In genomic region chr3:146542968-146543367, GRCh38 we compare ENCODE assay signal across 9 cellular contexts. TPM values are rescaled to one million over a fixed set of nuclear protein-coding genes. Genes with fewer than 3 reads are reported as not detected.
DNase-seq lines count a peak whose midpoint lies in the region; ATAC-seq and TF ChIP-seq lines count a peak whose summit lies in the region.
"Had no signal": no experiment of that assay in that cellular context is flagged by ENCODE, and none has a peak within 500 bp of the region (broad histone marks: within the 10 kb centered on the region; RNA-seq: fewer than 3 reads in every experiment).

No MANE protein-coding gene starts in this region.

- H2AFZ ChIP-seq in ACC112 (ENCODE audit: low read length, unreplicated experiment) = no peak overlapping the region

- H3K27me3 Mint-ChIP-seq in MCF 10A (ENCODE audit: insufficient read depth, unreplicated experiment) = no peaks in the 10 kb centered on the region

- H3K4me1 Mint-ChIP-seq in MCF 10A (ENCODE audit: insufficient read depth, unreplicated experiment) = peaks cover 28% of the 10 kb centered on the region

- POLR2A ChIA-PET in MCF 10A (lab: Yijun Ruan, JAX) = interaction anchor here (0.7 to 4.4 kb wide), 16 partner anchors 8 to 410 kb away, joined by 3 to 33 read pairs (median 4); partner anchors contain the start of gene PLOD2

- peak overlapping the region; percentile 98 for H3K4me3 ChIP-seq in ACC112 (ENCODE audit: low read depth, low read length)
- peak overlapping the region; percentile 83 for H3K4me3 ChIP-seq in HFF-Myc (replicated peaks; ENCODE audit: low read depth, low read length)
- peak overlapping the region; percentile 78 to 87 for H3K4me3 ChIP-seq in muscle layer of duodenum (ENCODE audit: low read depth in 1 of 2, low read length in 2 of 2)

- ATAC-seq in HG02970 (IDR thresholded peaks at IDR 0.05; ENCODE audit: low FRiP score, unreplicated experiment) = no peak
- ATAC-seq in HG03439 (IDR thresholded peaks at IDR 0.05; ENCODE audit: unreplicated experiment) = no peak
- no peak for ATAC-seq in GM18858 (IDR thresholded peaks at IDR 0.05; ENCODE audit: unreplicated experiment)

- CTCF ChIA-PET in MCF 10A (lab: Yijun Ruan, JAX) = interaction anchor here (0.6 to 3.3 kb wide), 10 partner anchors 26 to 1403 kb away, joined by 3 to 13 read pairs (median 4); no protein-coding TSS in a partner anchor

- peaks cover 86% of the 10 kb centered on the region for H3K79me2 ChIP-seq in ACC112 (ENCODE audit: control insufficient read depth, insufficient read depth, low read length, unreplicated experiment)

- peaks cover 22% of the 10 kb centered on the region for H3K36me3 Mint-ChIP-seq in MCF 10A (ENCODE audit: insufficient read depth, unreplicated experiment)

- H3K27ac ChIP-seq in ACC112 (ENCODE audit: low read depth, low read length) (peak overlapping the region; percentile 98), muscle layer of duodenum (ENCODE audit: low read length) (peak overlapping the region; percentile 90)

- H3K4me3 Mint-ChIP-seq in MCF 10A (ENCODE audit: unreplicated experiment) = peak overlapping the region; percentile 79

- BruUV-seq in MCF 10A (replicated peaks; lab: Mats Ljungman, UMichigan) = no TSS peak

- H3K27ac Mint-ChIP-seq in MCF 10A (ENCODE audit: low read depth, unreplicated experiment) = peak overlapping the region; percentile 96

- H3K27me3 ChIP-seq in ACC112 (ENCODE audit: insufficient read depth, low read length) = no peaks in the 10 kb centered on the region
- H3K27me3 ChIP-seq in muscle layer of duodenum (ENCODE audit: low read depth, low read length) = no peaks in the 10 kb centered on the region

- H3K36me3 ChIP-seq in ACC112 (ENCODE audit: insufficient read depth, low read length) = peaks cover 44% of the 10 kb centered on the region
- peaks cover 0 to 4% of the 10 kb centered on the region in 2 donors for H3K36me3 ChIP-seq in muscle layer of duodenum (ENCODE audit: control insufficient read depth in 1 of 2, insufficient read depth in 2 of 2, low read length in 2 of 2)

- DNase-seq in HFF-Myc (ENCODE audit: extremely low read depth, low read depth) (no peak), MCF 10A (ENCODE audit: unreplicated experiment) (peak; percentile 27), NCI-H2171 treated with DMSO at 0.1 percent for 48 hours (lab: John Stamatoyannopoulos, UW) (no peak)
- DNase-seq: NCI-H1105 treated with DMSO at 0.1 percent for 48 hours had no signal

- intact Hi-C loops in MCF 10A (cut with micrococcal nuclease) = loop anchor here (5.0 kb wide), 1 partner anchor 34 kb away; no protein-coding TSS in a partner anchor

- H3K4me1 ChIP-seq in ACC112 (ENCODE audit: control insufficient read depth, insufficient read depth, low read length, unreplicated experiment) = peaks cover 55% of the 10 kb centered on the region
- peaks cover 9 to 24% of the 10 kb centered on the region in 2 donors for H3K4me1 ChIP-seq in muscle layer of duodenum (ENCODE audit: control insufficient read depth in 1 of 2, insufficient read depth in 2 of 2, low read length in 2 of 2)

- no peaks in the 10 kb centered on the region for H3K9me3 ChIP-seq in muscle layer of duodenum (ENCODE audit: control insufficient read depth in 1 of 2, low read length in 2 of 2)

- TF ChIP-seq CTCF in HFF-Myc (IDR thresholded peaks at IDR 0.05; ENCODE audit: low read depth, low read length, missing control alignments) (no peak), MCF 10A (IDR thresholded peaks at IDR 0.05; ENCODE audit: unreplicated experiment) (no peak)

- H3K9me3 Mint-ChIP-seq in MCF 10A (ENCODE audit: unreplicated experiment) = no peaks in the 10 kb centered on the region

RNA-seq across cellular contexts. Expression of gene PLSCR1, which starts 1.4 kb away (rescaled TPM):
- 62.8 and 79.2 TPM in 2 replicates for total RNA-seq in MCF 10A (2022)
